ENCODE assay signal across 1 cellular context in the genomic region with DNA sequence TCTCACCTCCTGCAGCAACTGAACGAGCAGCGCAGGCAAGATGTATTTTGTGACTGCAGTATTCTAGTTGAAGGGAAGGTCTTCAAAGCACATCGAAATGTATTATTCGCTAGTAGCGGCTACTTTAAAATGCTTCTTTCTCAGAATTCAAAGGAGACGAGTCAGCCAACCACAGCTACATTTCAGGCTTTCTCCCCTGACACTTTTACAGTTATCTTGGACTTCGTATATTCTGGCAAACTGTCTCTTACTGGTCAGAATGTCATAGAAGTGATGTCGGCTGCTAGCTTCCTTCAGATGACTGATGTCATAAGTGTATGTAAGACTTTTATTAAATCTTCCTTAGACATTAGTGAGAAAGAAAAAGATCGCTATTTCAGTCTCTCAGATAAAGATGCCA.
TF ChIP-seq lines count a peak whose summit lies in the region.

No MANE protein-coding gene starts in this region.

TF ChIP-seq in IMR-90, 13 proteins besides CTCF, POLR2A, EP300 and RAD21:
- TF ChIP-seq MAFK (IDR thresholded peaks at IDR 0.05; ENCODE audit: low read depth, low read length) (no peak), MAZ (IDR thresholded peaks at IDR 0.05; ENCODE audit: borderline replicate concordance, low read depth, low read length) (no peak), MXI1 (IDR thresholded peaks at IDR 0.05; ENCODE audit: borderline replicate concordance, low read depth, low read length) (no peak), CHD1 (IDR thresholded peaks at IDR 0.05; ENCODE audit: low read depth, low read length) (no peak), CEBPB (IDR thresholded peaks at IDR 0.05; ENCODE audit: low read depth, low read length) (no peak), NFE2L2 (IDR thresholded peaks at IDR 0.05; ENCODE audit: low read depth, low read length) (no peak), RFX5 (IDR thresholded peaks at IDR 0.05; ENCODE audit: low read depth, low read length) (no peak), FOS (IDR thresholded peaks at IDR 0.05; ENCODE audit: low read depth, low read length) (no peak), SMC3 (IDR thresholded peaks at IDR 0.05; ENCODE audit: low read depth, low read length) (no peak), RCOR1 (IDR thresholded peaks at IDR 0.05; ENCODE audit: insufficient replicate concordance, low read length) (no peak), BHLHE40 (IDR thresholded peaks at IDR 0.05; ENCODE audit: low read depth, low read length) (no peak)
- TF ChIP-seq, protein P1, sequence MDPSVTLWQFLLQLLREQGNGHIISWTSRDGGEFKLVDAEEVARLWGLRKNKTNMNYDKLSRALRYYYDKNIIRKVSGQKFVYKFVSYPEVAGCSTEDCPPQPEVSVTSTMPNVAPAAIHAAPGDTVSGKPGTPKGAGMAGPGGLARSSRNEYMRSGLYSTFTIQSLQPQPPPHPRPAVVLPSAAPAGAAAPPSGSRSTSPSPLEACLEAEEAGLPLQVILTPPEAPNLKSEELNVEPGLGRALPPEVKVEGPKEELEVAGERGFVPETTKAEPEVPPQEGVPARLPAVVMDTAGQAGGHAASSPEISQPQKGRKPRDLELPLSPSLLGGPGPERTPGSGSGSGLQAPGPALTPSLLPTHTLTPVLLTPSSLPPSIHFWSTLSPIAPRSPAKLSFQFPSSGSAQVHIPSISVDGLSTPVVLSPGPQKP (IDR thresholded peaks at IDR 0.05; ENCODE audit: borderline replicate concordance, low read depth, low read length): no peak
- TF ChIP-seq, protein P2, sequence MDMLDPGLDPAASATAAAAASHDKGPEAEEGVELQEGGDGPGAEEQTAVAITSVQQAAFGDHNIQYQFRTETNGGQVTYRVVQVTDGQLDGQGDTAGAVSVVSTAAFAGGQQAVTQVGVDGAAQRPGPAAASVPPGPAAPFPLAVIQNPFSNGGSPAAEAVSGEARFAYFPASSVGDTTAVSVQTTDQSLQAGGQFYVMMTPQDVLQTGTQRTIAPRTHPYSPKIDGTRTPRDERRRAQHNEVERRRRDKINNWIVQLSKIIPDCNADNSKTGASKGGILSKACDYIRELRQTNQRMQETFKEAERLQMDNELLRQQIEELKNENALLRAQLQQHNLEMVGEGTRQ (IDR thresholded peaks at IDR 0.05; ENCODE audit: low read depth, low read length): no peak
